Comparison of ENCODE assay signal across 14 cellular contexts in the genomic region with DNA sequence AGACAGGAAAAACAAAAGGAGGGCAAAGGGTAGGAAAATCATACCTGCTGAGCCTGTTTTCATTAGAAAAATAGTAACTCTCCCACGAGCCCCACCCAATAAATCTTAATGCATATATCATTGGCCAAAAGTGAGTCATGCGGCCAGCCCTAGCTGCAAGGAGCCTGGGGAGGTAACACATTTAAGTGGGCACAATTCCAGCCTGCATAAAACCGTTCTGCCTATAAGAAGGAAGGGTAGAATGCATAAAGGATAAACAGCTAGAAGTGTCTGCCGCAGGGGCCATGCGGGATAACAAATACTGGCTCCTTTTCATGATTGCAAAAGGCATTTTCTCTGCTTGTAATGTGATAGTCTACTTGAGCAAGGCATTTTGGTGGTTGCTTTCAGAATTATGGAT. TPM values are rescaled to one million over a fixed set of nuclear protein-coding genes. Genes with fewer than 3 reads are reported as not detected.
DNase-seq lines count a peak whose midpoint lies in the region; ATAC-seq, FAIRE-seq and TF ChIP-seq lines count a peak whose summit lies in the region.
"Had no signal": no experiment of that assay in that cellular context is flagged by ENCODE, and none has a peak within 500 bp of the region (broad histone marks: within the 10 kb centered on the region; RNA-seq: fewer than 3 reads in every experiment).

No MANE protein-coding gene starts in this region.

- no peak overlapping the region for H2AFZ ChIP-seq in K562 (ENCODE audit: low read depth, low read length)

- no peak for TF ChIP-seq RAD21 in K562 (CRISPR knock-in tag; conservative IDR thresholded peaks at IDR 0.05 in 1 of 2, IDR thresholded peaks at IDR 0.05 in 1 of 2)

- H3K27me3 ChIP-seq in HAP-1 (ENCODE audit: low read depth) (no peaks in the 10 kb centered on the region), K562 (ENCODE audit: control insufficient read depth in 2 of 2, insufficient read depth in 2 of 2, low read length in 2 of 2) (no peaks in the 10 kb centered on the region)
- H3K27me3 ChIP-seq: ovary had no signal

- no peaks in the 10 kb centered on the region for H3K79me2 ChIP-seq in K562 (ENCODE audit: control insufficient read depth, insufficient read depth, low read length)

- no peak overlapping the region for H3K27ac ChIP-seq in K562 (ENCODE audit: extremely low read depth, low read depth, low read length)
- H3K27ac ChIP-seq: ovary had no signal

- no peak for TF ChIP-seq POLR2A in K562 (conservative IDR thresholded peaks at IDR 0.05)

- TF ChIP-seq CTCF in K562 (IDR thresholded peaks at IDR 0.05 in 2 of 3, conservative IDR thresholded peaks at IDR 0.05 in 1 of 3; ENCODE audit: insufficient read depth in 2 of 3, low read depth in 1 of 3, low read length in 3 of 3): no peak

- no peaks in the 10 kb centered on the region for H3K9me1 ChIP-seq in K562 (ENCODE audit: control insufficient read depth, insufficient read depth, low read length)

- intact Hi-C loops in K562 (cut with micrococcal nuclease): no loop called here

- DNase-seq in HAP-1 (ENCODE audit: low spot score in 2 of 2) (peak; percentile 20 to 51), NCI-H2171 (lab: John Stamatoyannopoulos, UW) (peak; percentile 16), K562 (ENCODE audit: extremely low read depth in 1 of 4, low spot score in 3 of 4) (no peak), mucosa of gallbladder (ENCODE audit: low spot score) (peak; percentile 12), GDM1 (lab: John Stamatoyannopoulos, UW) (no peak), OCI-M2 (lab: John Stamatoyannopoulos, UW; ENCODE audit: unreplicated experiment) (no peak), amniotic stem cell (lab: John Stamatoyannopoulos, UW) (no peak)
- DNase-seq: activated CD8-positive, alpha-beta memory T cell treated with anti-CD3 and anti-CD28 coated beads, Interleukin-2, amount 50 U/mL, for 4 hours; amygdala; endodermal cell; mesenchymal stem cell; NCI-H187 treated with DMSO at 0.1 percent for 48 hours; ovary had no signal

- POLR2A ChIA-PET in K562 (lab: Yijun Ruan, JAX): no interaction called here

- no peaks in the 10 kb centered on the region for H3K36me3 ChIP-seq in HAP-1 (replicated peaks)
- no peaks in the 10 kb centered on the region for H3K36me3 ChIP-seq in K562 (ENCODE audit: control insufficient read depth, insufficient read depth, low read length)
- H3K36me3 ChIP-seq: ovary had no signal

- WGBS in K562 (ENCODE audit: insufficient coverage, low coverage, missing lambda C conversion rate): 56% methylated on average over 4 of the region's 5 CpGs

- H4K20me1 ChIP-seq in K562 (replicated peaks; ENCODE audit: control insufficient read depth, insufficient read depth, low read length): no peaks in the 10 kb centered on the region

- FAIRE-seq in K562 (lab: Jason Lieb, UNC): no peak

- no peaks in the 10 kb centered on the region for H3K9me3 ChIP-seq in HAP-1
- no peaks in the 10 kb centered on the region for H3K9me3 ChIP-seq in K562 (replicated peaks; ENCODE audit: control insufficient read depth, insufficient read depth, low read depth, low read length)
- H3K9me3 ChIP-seq: ovary had no signal

- CTCF ChIA-PET in K562 (lab: Yijun Ruan, JAX; ENCODE audit: low intra/inter-chr PET ratio): no interaction called here

- no peak overlapping the region for H3K9ac ChIP-seq in K562 (ENCODE audit: insufficient read depth in 1 of 2, low read depth in 2 of 2, low read length in 2 of 2)

- in situ Hi-C loops in HAP-1 (cut with MboI; ENCODE audit: low sequenced_read_pairs): no loop called here
- in situ Hi-C loops in K562 (cut with MboI): no loop called here

- H3K4me1 ChIP-seq in HAP-1 (peaks cover 14% of the 10 kb centered on the region), K562 (replicated peaks in 1 of 2; ENCODE audit: control insufficient read depth in 2 of 2, insufficient read depth in 2 of 2, low read length in 2 of 2) (no peaks in the 10 kb centered on the region; a peak in 2 of 5 replicates)

- TF ChIP-seq EP300 in K562 (IDR thresholded peaks at IDR 0.05; ENCODE audit: low read length): no peak

- H3K4me3 ChIP-seq in HAP-1: no peak overlapping the region
- H3K4me3 ChIP-seq in K562: no peak overlapping the region
- H3K4me3 ChIP-seq: ovary had no signal

- BruUV-seq in K562 (replicated peaks; lab: Mats Ljungman, UMichigan): no TSS peak

- no peak overlapping the region for H3K4me2 ChIP-seq in K562 (ENCODE audit: insufficient read depth, low read length)

- ATAC-seq in K562 (0 out of 3 replicates have a peak, but pooled peaks have one; percentile 29), HG03460 (IDR thresholded peaks at IDR 0.05; ENCODE audit: unreplicated experiment) (no peak)

TF ChIP-seq in K562, 482 proteins besides CTCF, POLR2A, EP300 and RAD21:
- TF ChIP-seq NEUROD1 (IDR thresholded peaks at IDR 0.05; ENCODE audit: borderline replicate concordance, low read depth, low read length, partially characterized antibody) (no peak), MCM3 (IDR thresholded peaks at IDR 0.05) (no peak), FOXJ2 (tag; IDR thresholded peaks at IDR 0.05) (no peak), BRF1 (IDR thresholded peaks at IDR 0.05; ENCODE audit: borderline replicate concordance, extremely low read depth, insufficient read length) (no peak), NRF1 (conservative IDR thresholded peaks at IDR 0.05 in 1 of 2, IDR thresholded peaks at IDR 0.05 in 1 of 2) (no peak), C11orf30 (IDR thresholded peaks at IDR 0.05; ENCODE audit: low read depth) (no peak), SMARCA5 (IDR thresholded peaks at IDR 0.05) (no peak), CHD4 (IDR thresholded peaks at IDR 0.05; ENCODE audit: insufficient read depth, insufficient replicate concordance, low read depth, low read length, poor library complexity, severe bottlenecking) (no peak), TAF1 (IDR thresholded peaks at IDR 0.05; ENCODE audit: control insufficient read depth, extremely low read depth, insufficient read depth, low read length, severe bottlenecking) (no peak), RFX1 (IDR thresholded peaks at IDR 0.05) (no peak), KDM4B (IDR thresholded peaks at IDR 0.05; ENCODE audit: borderline replicate concordance in 2 of 2, low read depth in 1 of 2) (no peak)

RNA-seq across cellular contexts. Expression of gene EFHC2, which starts 37.1 kb away (rescaled TPM):
- 2.8 and 3.7 TPM in 2 replicates for total RNA-seq in K562 (2011; cell fraction: chromatin; rRNA removed; ENCODE audit: low replicate concordance)
- 1.7 and 2.0 TPM in 2 replicates for total RNA-seq in K562 (2011; cell fraction: nucleolus; rRNA removed)
- total RNA-seq in K562 (2011; cell fraction: nucleoplasm; rRNA removed): 1.1 and 1.2 TPM in 2 replicates
- total RNA-seq in K562 (2014; rRNA removed): 1.0 and 1.3 TPM in 2 replicates
- total RNA-seq in K562 (2014; rRNA removed; fragmentation: Illumina TruSeq; extraction: Trizol): 3.0 and 3.1 TPM in 2 replicates
- total RNA-seq in K562 (2015; rRNA removed; fragmentation: Illumina TruSeq; extraction: Trizol): 3.9 and 4.1 TPM in 2 replicates
- 2.0 and 2.6 TPM in 2 replicates for total RNA-seq in K562 (2021)
- 8.1 and 10.4 TPM in 2 replicates for polyA plus RNA-seq in K562 (2011; rRNA removed)
- 1.0 and 4.2 TPM in 2 replicates for polyA plus RNA-seq in K562 (2011; cell fraction: cytosol; rRNA removed)
- polyA plus RNA-seq in K562 (2011; cell fraction: nucleus; rRNA removed): 4.8 and 12.6 TPM in 2 replicates
- polyA plus RNA-seq in K562 (2012): 3.1 and 3.2 TPM in 2 replicates
- polyA plus RNA-seq in K562 (2014; fragmentation: Illumina TruSeq; extraction: Trizol): 2.6 and 3.1 TPM in 2 replicates
- polyA plus RNA-seq in K562 (2014; fragmentation: Nextera tagmentation; extraction: Ambion mirVana): 1 to 10 TPM; 2.4 to 3.0 TPM
- polyA plus RNA-seq in K562 (2014; rRNA removed): 1.7 TPM in 2 replicates
- polyA minus RNA-seq in K562 (2011; rRNA and poly(A)+ RNA removed): 5.8 and 11.0 TPM in 2 replicates
- polyA minus RNA-seq in K562 (2011; cell fraction: cytosol; rRNA and poly(A)+ RNA removed): 1.5 and 2.2 TPM in 2 replicates
- 3.6 and 11.2 TPM in 2 replicates for polyA minus RNA-seq in K562 (2011; cell fraction: nucleus; rRNA and poly(A)+ RNA removed)
- 3.7 TPM for total RNA-seq in mucosa of gallbladder

Comparison
In these comparisons a context has a peak if more than half of its experiments do, and no peak if none do; other contexts are left out.
1. DNase-seq: peak in HAP-1 (2 of 2), NCI-H2171 (single experiment) and mucosa of gallbladder (single experiment); none in K562 (0 of 4), GDM1 (single experiment), OCI-M2 (single experiment) and amniotic stem cell (single experiment).